1 cellular context compared by ENCODE assay signal in the genomic region with DNA sequence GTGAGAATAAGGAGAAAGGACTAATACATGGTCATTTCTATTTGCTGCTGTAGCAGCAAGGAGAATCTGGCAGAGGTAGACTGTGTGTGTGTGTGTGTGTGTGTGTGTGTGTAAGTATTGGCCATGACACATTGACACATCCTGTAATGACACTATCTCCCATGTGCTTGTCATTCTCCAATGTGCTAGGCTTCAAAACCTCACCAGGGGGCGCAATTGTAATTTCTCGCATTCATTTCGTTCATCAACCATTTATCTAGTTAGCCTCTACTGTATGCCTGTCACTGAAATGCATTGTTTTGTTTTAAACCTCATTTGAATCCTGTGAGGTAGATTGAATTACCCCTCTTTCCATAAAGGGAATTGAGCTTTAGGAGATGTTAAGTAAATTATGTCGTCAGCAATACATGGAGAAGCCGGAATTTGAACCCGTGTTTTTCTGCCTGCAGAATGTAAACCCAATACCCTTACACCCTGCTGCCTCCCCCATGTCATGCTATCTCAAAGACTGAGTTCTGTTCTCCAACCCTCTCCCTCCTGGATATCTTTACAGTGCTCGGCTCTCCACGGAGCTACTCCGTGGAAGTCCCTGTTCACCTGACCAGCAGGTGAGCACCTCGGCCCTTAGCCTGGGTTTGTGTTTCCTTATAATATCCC.
TF ChIP-seq lines count a peak whose summit lies in the region.

No MANE protein-coding gene starts in this region.

TF ChIP-seq in K562, 482 proteins besides CTCF, POLR2A, EP300 and RAD21 (continued from another document):
- TF ChIP-seq, protein P1, sequence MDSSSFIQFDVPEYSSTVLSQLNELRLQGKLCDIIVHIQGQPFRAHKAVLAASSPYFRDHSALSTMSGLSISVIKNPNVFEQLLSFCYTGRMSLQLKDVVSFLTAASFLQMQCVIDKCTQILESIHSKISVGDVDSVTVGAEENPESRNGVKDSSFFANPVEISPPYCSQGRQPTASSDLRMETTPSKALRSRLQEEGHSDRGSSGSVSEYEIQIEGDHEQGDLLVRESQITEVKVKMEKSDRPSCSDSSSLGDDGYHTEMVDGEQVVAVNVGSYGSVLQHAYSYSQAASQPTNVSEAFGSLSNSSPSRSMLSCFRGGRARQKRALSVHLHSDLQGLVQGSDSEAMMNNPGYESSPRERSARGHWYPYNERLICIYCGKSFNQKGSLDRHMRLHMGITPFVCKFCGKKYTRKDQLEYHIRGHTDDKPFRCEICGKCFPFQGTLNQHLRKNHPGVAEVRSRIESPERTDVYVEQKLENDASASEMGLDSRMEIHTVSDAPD (CRISPR knock-in tag; IDR thresholded peaks at IDR 0.05) = no peak
- TF ChIP-seq ZNF282 (CRISPR knock-in tag; IDR thresholded peaks at IDR 0.05) (no peak), ARNT (IDR thresholded peaks at IDR 0.05) (peak in 1 of 2 experiments; percentile 52; a peak in 1 of 4 replicates), MEIS2 (IDR thresholded peaks at IDR 0.05; ENCODE audit: partially characterized antibody) (peak; percentile 61), ZNF696 (CRISPR knock-in tag; conservative IDR thresholded peaks at IDR 0.05) (no peak), ZNF717 (CRISPR knock-in tag; IDR thresholded peaks at IDR 0.05) (no peak), BMI1 (IDR thresholded peaks at IDR 0.05; ENCODE audit: low read length) (no peak), ZNF431 (CRISPR knock-in tag; IDR thresholded peaks at IDR 0.05) (no peak), ZKSCAN8 (CRISPR knock-in tag; IDR thresholded peaks at IDR 0.05) (peak; percentile 86), ARID2 (IDR thresholded peaks at IDR 0.05) (peak; percentile 51; the same call in 1 of the 2 replicates), TBP (optimal IDR thresholded peaks at IDR 0.05; ENCODE audit: low read depth, low read length) (no peak), XRCC5 (IDR thresholded peaks at IDR 0.05; ENCODE audit: low read depth, low read length) (0 out of 2 replicates have a peak, but pooled peaks have one; percentile 39), ATF1 (CRISPR knock-in tag; IDR thresholded peaks at IDR 0.05) (no peak), ATF1 (tag; IDR thresholded peaks at IDR 0.05) (0 out of 2 replicates have a peak, but pooled peaks have one; percentile 27), ZSCAN29 (IDR thresholded peaks at IDR 0.05) (no peak), PTTG1 (tag; IDR thresholded peaks at IDR 0.05; ENCODE audit: low read depth) (no peak), SMARCE1 (IDR thresholded peaks at IDR 0.05) (no peak), GATA2 (CRISPR knock-in tag; IDR thresholded peaks at IDR 0.05) (no peak), HEY1 (CRISPR knock-in tag; IDR thresholded peaks at IDR 0.05; ENCODE audit: borderline replicate concordance) (no peak), DNMT1 (IDR thresholded peaks at IDR 0.05) (peak; percentile 80; the same call in 1 of the 2 replicates), CREM (IDR thresholded peaks at IDR 0.05; ENCODE audit: low read depth) (peak; percentile 47), ZKSCAN3 (CRISPR knock-in tag; IDR thresholded peaks at IDR 0.05) (no peak), TFAM (CRISPR knock-in tag; conservative IDR thresholded peaks at IDR 0.05) (no peak), IRF2 (CRISPR knock-in tag; IDR thresholded peaks at IDR 0.05) (no peak), ZNF561 (CRISPR knock-in tag; conservative IDR thresholded peaks at IDR 0.05) (no peak), HDAC1 (IDR thresholded peaks at IDR 0.05) (peak in 1 of 2 experiments; percentile 34; a peak in 1 of 4 replicates), PHTF2 (CRISPR knock-in tag; IDR thresholded peaks at IDR 0.05) (no peak), EHMT2 (IDR thresholded peaks at IDR 0.05) (peak; percentile 36; the same call in 1 of the 2 replicates), ZNF445 (CRISPR knock-in tag; IDR thresholded peaks at IDR 0.05; ENCODE audit: low read depth) (no peak), SMC3 (conservative IDR thresholded peaks at IDR 0.05; ENCODE audit: insufficient read depth, low read depth, low read length) (peak; percentile 74), MYC (IDR thresholded peaks at IDR 0.05; ENCODE audit: low read depth, low read length) (peak; percentile 66), MYC (CRISPR knock-in tag; IDR thresholded peaks at IDR 0.05; ENCODE audit: borderline replicate concordance, low read depth) (no peak)
- TF ChIP-seq, protein P2, sequence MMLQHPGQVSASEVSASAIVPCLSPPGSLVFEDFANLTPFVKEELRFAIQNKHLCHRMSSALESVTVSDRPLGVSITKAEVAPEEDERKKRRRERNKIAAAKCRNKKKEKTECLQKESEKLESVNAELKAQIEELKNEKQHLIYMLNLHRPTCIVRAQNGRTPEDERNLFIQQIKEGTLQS (IDR thresholded peaks at IDR 0.05) = 0 out of 2 replicates have a peak, but pooled peaks have one; percentile 16
- TF ChIP-seq, protein P2 (CRISPR knock-in tag; conservative IDR thresholded peaks at IDR 0.05) = no peak
- TF ChIP-seq, protein P3, sequence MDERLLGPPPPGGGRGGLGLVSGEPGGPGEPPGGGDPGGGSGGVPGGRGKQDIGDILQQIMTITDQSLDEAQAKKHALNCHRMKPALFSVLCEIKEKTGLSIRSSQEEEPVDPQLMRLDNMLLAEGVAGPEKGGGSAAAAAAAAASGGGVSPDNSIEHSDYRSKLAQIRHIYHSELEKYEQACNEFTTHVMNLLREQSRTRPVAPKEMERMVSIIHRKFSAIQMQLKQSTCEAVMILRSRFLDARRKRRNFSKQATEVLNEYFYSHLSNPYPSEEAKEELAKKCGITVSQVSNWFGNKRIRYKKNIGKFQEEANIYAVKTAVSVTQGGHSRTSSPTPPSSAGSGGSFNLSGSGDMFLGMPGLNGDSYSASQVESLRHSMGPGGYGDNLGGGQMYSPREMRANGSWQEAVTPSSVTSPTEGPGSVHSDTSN (CRISPR knock-in tag; IDR thresholded peaks at IDR 0.05; ENCODE audit: low read depth) = no peak
- TF ChIP-seq, protein P3 (tag; conservative IDR thresholded peaks at IDR 0.05; ENCODE audit: low read depth) = peak; percentile 40; the same call in 1 of the 2 replicates
- TF ChIP-seq, protein P4, sequence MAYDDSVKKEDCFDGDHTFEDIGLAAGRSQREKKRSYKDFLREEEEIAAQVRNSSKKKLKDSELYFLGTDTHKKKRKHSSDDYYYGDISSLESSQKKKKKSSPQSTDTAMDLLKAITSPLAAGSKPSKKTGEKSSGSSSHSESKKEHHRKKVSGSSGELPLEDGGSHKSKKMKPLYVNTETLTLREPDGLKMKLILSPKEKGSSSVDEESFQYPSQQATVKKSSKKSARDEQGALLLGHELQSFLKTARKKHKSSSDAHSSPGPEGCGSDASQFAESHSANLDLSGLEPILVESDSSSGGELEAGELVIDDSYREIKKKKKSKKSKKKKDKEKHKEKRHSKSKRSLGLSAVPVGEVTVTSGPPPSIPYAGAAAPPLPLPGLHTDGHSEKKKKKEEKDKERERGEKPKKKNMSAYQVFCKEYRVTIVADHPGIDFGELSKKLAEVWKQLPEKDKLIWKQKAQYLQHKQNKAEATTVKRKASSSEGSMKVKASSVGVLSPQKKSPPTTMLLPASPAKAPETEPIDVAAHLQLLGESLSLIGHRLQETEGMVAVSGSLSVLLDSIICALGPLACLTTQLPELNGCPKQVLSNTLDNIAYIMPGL (CRISPR knock-in tag; IDR thresholded peaks at IDR 0.05) = no peak
- TF ChIP-seq, protein P5, sequence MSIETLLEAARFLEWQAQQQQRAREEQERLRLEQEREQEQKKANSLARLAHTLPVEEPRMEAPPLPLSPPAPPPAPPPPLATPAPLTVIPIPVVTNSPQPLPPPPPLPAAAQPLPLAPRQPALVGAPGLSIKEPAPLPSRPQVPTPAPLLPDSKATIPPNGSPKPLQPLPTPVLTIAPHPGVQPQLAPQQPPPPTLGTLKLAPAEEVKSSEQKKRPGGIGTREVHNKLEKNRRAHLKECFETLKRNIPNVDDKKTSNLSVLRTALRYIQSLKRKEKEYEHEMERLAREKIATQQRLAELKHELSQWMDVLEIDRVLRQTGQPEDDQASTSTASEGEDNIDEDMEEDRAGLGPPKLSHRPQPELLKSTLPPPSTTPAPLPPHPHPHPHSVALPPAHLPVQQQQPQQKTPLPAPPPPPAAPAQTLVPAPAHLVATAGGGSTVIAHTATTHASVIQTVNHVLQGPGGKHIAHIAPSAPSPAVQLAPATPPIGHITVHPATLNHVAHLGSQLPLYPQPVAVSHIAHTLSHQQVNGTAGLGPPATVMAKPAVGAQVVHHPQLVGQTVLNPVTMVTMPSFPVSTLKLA (conservative IDR thresholded peaks at IDR 0.05) = peak; percentile 54 to 67; a peak in 3 of 4 replicates
- TF ChIP-seq, protein P6, sequence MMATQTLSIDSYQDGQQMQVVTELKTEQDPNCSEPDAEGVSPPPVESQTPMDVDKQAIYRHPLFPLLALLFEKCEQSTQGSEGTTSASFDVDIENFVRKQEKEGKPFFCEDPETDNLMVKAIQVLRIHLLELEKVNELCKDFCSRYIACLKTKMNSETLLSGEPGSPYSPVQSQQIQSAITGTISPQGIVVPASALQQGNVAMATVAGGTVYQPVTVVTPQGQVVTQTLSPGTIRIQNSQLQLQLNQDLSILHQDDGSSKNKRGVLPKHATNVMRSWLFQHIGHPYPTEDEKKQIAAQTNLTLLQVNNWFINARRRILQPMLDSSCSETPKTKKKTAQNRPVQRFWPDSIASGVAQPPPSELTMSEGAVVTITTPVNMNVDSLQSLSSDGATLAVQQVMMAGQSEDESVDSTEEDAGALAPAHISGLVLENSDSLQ (IDR thresholded peaks at IDR 0.05) = peak; percentile 56
- TF ChIP-seq, protein P7, sequence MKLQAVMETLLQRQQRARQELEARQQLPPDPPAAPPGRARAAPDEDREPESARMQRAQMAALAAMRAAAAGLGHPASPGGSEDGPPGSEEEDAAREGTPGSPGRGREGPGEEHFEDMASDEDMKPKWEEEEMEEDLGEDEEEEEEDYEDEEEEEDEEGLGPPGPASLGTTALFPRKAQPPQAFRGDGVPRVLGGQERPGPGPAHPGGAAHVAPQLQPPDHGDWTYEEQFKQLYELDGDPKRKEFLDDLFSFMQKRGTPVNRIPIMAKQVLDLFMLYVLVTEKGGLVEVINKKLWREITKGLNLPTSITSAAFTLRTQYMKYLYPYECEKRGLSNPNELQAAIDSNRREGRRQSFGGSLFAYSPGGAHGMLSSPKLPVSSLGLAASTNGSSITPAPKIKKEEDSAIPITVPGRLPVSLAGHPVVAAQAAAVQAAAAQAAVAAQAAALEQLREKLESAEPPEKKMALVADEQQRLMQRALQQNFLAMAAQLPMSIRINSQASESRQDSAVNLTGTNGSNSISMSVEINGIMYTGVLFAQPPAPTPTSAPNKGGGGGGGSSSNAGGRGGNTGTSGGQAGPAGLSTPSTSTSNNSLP (IDR thresholded peaks at IDR 0.05; ENCODE audit: borderline replicate concordance, low read depth, low read length) = peak; percentile 89; the same call in 1 of the 2 replicates
